In genomic region chr2:203759692-203760365, GRCh38 we compare ENCODE assay signal across 11 cellular contexts. TPM values are rescaled to one million over a fixed set of nuclear protein-coding genes. Genes with fewer than 3 reads are reported as not detected.
DNase-seq lines count a peak whose midpoint lies in the region; ATAC-seq and TF ChIP-seq lines count a peak whose summit lies in the region.
"Had no signal": no experiment of that assay in that cellular context is flagged by ENCODE, and none has a peak within 500 bp of the region (broad histone marks: within the 10 kb centered on the region; RNA-seq: fewer than 3 reads in every experiment).

No MANE protein-coding gene starts in this region.

- H3K79me2 ChIP-seq in trophoblast cell (ENCODE audit: control insufficient read depth, insufficient read depth, low read length, poor library complexity): no peaks in the 10 kb centered on the region

- no peak overlapping the region for H3K18ac ChIP-seq in trophoblast cell (ENCODE audit: low read length)

- H3K27ac ChIP-seq in trophoblast cell (ENCODE audit: low read depth, low read length) (peak overlapping the region; percentile 67), heart right ventricle (no peak overlapping the region)

- ATAC-seq in esophagus mucosa: peak; percentile 85
- no peak for ATAC-seq in HG03354 (IDR thresholded peaks at IDR 0.05; ENCODE audit: poor library complexity, severe bottlenecking, unreplicated experiment)
- ATAC-seq in GM19455 (IDR thresholded peaks at IDR 0.05; ENCODE audit: unreplicated experiment): no peak
- ATAC-seq in heart right ventricle: no peak

- H2BK120ac ChIP-seq in trophoblast cell (ENCODE audit: insufficient read depth, low read length, poor library complexity): peak overlapping the region; percentile 17

- H2BK5ac ChIP-seq in trophoblast cell (ENCODE audit: low read depth, low read length, poor library complexity): peak overlapping the region; percentile 14

- H2AFZ ChIP-seq in trophoblast cell (ENCODE audit: insufficient read depth, low read length, poor library complexity): no peak overlapping the region

- no peak overlapping the region for H3K9ac ChIP-seq in trophoblast cell (ENCODE audit: low read length)

- no CpG with 5 or more reads among the region's 4 CpGs for WGBS in trophoblast cell (ENCODE audit: extremely low coverage, insufficient coverage, insufficient read length)
- 95 to 100% methylated on average over 4 of the region's 4 CpGs for WGBS in heart right ventricle, 2 donors

- H3K9me3 ChIP-seq in trophoblast cell (ENCODE audit: insufficient read depth, low read depth, low read length): no peaks in the 10 kb centered on the region
- H3K9me3 ChIP-seq in heart right ventricle: peaks cover 0 to 31% (median 16%) of the 10 kb centered on the region in 11 donors

- H3K23ac ChIP-seq in trophoblast cell (ENCODE audit: low read length): no peak overlapping the region

- no peaks in the 10 kb centered on the region for H3K36me3 ChIP-seq in trophoblast cell (ENCODE audit: control insufficient read depth in 1 of 2, insufficient read depth in 2 of 2, low read length in 2 of 2)
- H3K36me3 ChIP-seq in heart right ventricle: no peaks in the 10 kb centered on the region

- no peak for TF ChIP-seq CTCF in heart right ventricle (IDR thresholded peaks at IDR 0.05)

- H3K4me1 ChIP-seq in trophoblast cell (ENCODE audit: control insufficient read depth in 1 of 2, insufficient read depth in 2 of 2, low read length in 2 of 2): peaks cover 3 to 11% of the 10 kb centered on the region in 2 experiments
- H3K4me1 ChIP-seq in heart right ventricle: peaks cover 0 to 9% (median 0%) of the 10 kb centered on the region in 9 donors

- H3K4me3 ChIP-seq in trophoblast cell (ENCODE audit: low read depth, low read length) (no peak overlapping the region), heart right ventricle (no peak overlapping the region)
- H3K4me3 ChIP-seq: coronary artery had no signal

- H4K12ac ChIP-seq in trophoblast cell (ENCODE audit: low read depth, low read length): no peak overlapping the region

- no peak overlapping the region for H3K14ac ChIP-seq in trophoblast cell (ENCODE audit: low read length)

- no peak overlapping the region for H3K4ac ChIP-seq in trophoblast cell (ENCODE audit: low read depth, low read length)

- no peak overlapping the region for H2AK5ac ChIP-seq in trophoblast cell (ENCODE audit: low read length)

- no peak overlapping the region for H2BK12ac ChIP-seq in trophoblast cell (ENCODE audit: low read length)

- H4K8ac ChIP-seq in trophoblast cell (ENCODE audit: low read depth, low read length): no peak overlapping the region

- peak overlapping the region; percentile 8 for H4K91ac ChIP-seq in trophoblast cell (ENCODE audit: low read depth, low read length)

- no peak overlapping the region for H3K4me2 ChIP-seq in trophoblast cell (ENCODE audit: low read length)

- H3K27me3 ChIP-seq in trophoblast cell (ENCODE audit: insufficient read depth, low read length): no peaks in the 10 kb centered on the region
- no peaks in the 10 kb centered on the region for H3K27me3 ChIP-seq in heart right ventricle

- DNase-seq in EL (peak; percentile 96), RKO (ENCODE audit: low spot score) (peak; percentile 18), trophoblast cell (peak; percentile 92 to 94), NCI-H2171 treated with DMSO at 0.1 percent for 48 hours (lab: John Stamatoyannopoulos, UW) (no peak), heart right ventricle (no peak)
- DNase-seq: activated CD8-positive, alpha-beta memory T cell treated with anti-CD3 and anti-CD28 coated beads, Interleukin-2, amount 50 U/mL, for 48 hours; retina had no signal

- intact Hi-C loops in heart right ventricle (cut with DNase I): no loop called here

- peaks cover 3% of the 10 kb centered on the region for H3K79me1 ChIP-seq in trophoblast cell (ENCODE audit: low read length)

RNA-seq across cellular contexts. Expression of gene CD28, which starts 53.4 kb away (rescaled TPM):
- total RNA-seq in esophagus mucosa (0.28 TPM), heart right ventricle (1 to 10 TPM in 3 of 10 donors, under 1 TPM in 7; 0.36 to 5.3 (median 0.75) TPM)
- polyA plus RNA-seq in trophoblast cell (2013): 0.03 and 0.06 TPM in 2 replicates
- polyA plus RNA-seq in heart right ventricle: under 1 TPM; 0.10 to 0.15 TPM

Comparison
In these comparisons a context has a peak if more than half of its experiments do, and no peak if none do; other contexts are left out.
1. DNase-seq: peak in EL (single experiment), RKO (single experiment) and trophoblast cell (2 of 2); none in NCI-H2171 treated with DMSO at 0.1 percent for 48 hours (single experiment) and heart right ventricle (0 of 2).